8 cellular contexts compared by ENCODE assay signal in genomic region chr22:37519268-37520195, GRCh38. TPM values are rescaled to one million over a fixed set of nuclear protein-coding genes. Genes with fewer than 3 reads are reported as not detected.
A peak's percentile ranks its signal among the peaks of the same experiment; 100 is the strongest.
DNase-seq lines count a peak whose midpoint lies in the region; ATAC-seq, FAIRE-seq and TF ChIP-seq lines count a peak whose summit lies in the region.

CARD10 (minus strand) TSS chr22:37519415; CDS start chr22:37519200, 215 bp downstream.

- ATAC-seq in A549 (peak; percentile 64 to 79), GM21515 (IDR thresholded peaks at IDR 0.05; ENCODE audit: unreplicated experiment) (no peak)
- ATAC-seq in activated T-helper 17 cell treated with anti-CD3 and anti-CD28 coated beads, Interleukin-2, amount 50 U/mL, for 72 hours (replicated peaks): peak; percentile 52

- H3K4me2 ChIP-seq in A549 (peak within 1 kb of the TSS; percentile 100), H9 (ENCODE audit: insufficient read depth, insufficient read length, low read length) (peak within 1 kb of the TSS; percentile 58)

- H3K27me3 ChIP-seq in H9 (ENCODE audit: insufficient read depth, low read length) (no peaks in the 10 kb centered on the region; the same call in 1 of the 2 replicates), cardiac muscle cell (peaks cover 49% of the 10 kb centered on the region), rectal smooth muscle tissue (ENCODE audit: control insufficient read depth, insufficient read depth, low read length) (peaks cover 4% of the 10 kb centered on the region)

- TF ChIP-seq RAD21 in A549 (conservative IDR thresholded peaks at IDR 0.05 in 1 of 2, IDR thresholded peaks at IDR 0.05 in 1 of 2): no peak

- H3K4ac ChIP-seq in H9 (ENCODE audit: low read depth, low read length): no peak within 1 kb of the TSS

- H2BK120ac ChIP-seq in H9 (ENCODE audit: low read depth, low read length, poor library complexity, severe bottlenecking): no peak within 1 kb of the TSS

- peak within 1 kb of the TSS; percentile 65 to 82 for H3K4me3 Mint-ChIP-seq in H9
- H3K4me3 Mint-ChIP-seq in activated T-helper 17 cell treated with anti-CD3 and anti-CD28 coated beads, Interleukin-2, amount 50 U/mL, for 72 hours: peak within 1 kb of the TSS; percentile 76

- no peak within 1 kb of the TSS for H3K18ac ChIP-seq in H9 (ENCODE audit: insufficient read length, low read depth, low read length)

- H3K36me3 Mint-ChIP-seq in H9 (ENCODE audit: insufficient read depth in 1 of 3, low read depth in 3 of 3): peaks cover 0 to 14% (median 6%) of the 10 kb centered on the region in 3 experiments; a peak in 4 of 7 replicates
- peaks cover 6% of the 10 kb centered on the region for H3K36me3 Mint-ChIP-seq in activated T-helper 17 cell treated with anti-CD3 and anti-CD28 coated beads, Interleukin-2, amount 50 U/mL, for 72 hours (ENCODE audit: low read depth)

- H3K79me2 ChIP-seq in H9 (ENCODE audit: insufficient read depth, low read length): no peaks in the 10 kb centered on the region

- no peak within 1 kb of the TSS for H2AK5ac ChIP-seq in H9 (ENCODE audit: insufficient read length, low read length)

- H3K9ac ChIP-seq in H9 (ENCODE audit: extremely low read depth, insufficient read length, low read length): no peak within 1 kb of the TSS
- H3K9ac ChIP-seq in rectal smooth muscle tissue (ENCODE audit: low read length): peak within 1 kb of the TSS; percentile 12

- no peak for FAIRE-seq in A549 (lab: Jason Lieb, UNC)

- H4K20me1 ChIP-seq in H9 (ENCODE audit: control insufficient read depth, insufficient read depth, insufficient read length): no peaks in the 10 kb centered on the region

- no peak within 1 kb of the TSS for H3K56ac ChIP-seq in H9 (ENCODE audit: insufficient read length, low read depth, low read length)

- H4K5ac ChIP-seq in H9 (ENCODE audit: insufficient read length, low read depth, low read length): no peak within 1 kb of the TSS

- DNase-seq in A549 (ENCODE audit: low read depth in 1 of 2, low spot score in 1 of 2) (peak in 1 of 2 experiments; percentile 28), H9 (no peak), cardiac muscle cell (ENCODE audit: low read depth in 1 of 2, low spot score in 1 of 2) (peak; percentile 44 to 49), NCI-H82 treated with DMSO at 0.1 percent for 48 hours (lab: John Stamatoyannopoulos, UW; ENCODE audit: unreplicated experiment) (no peak)
- no peak for DNase-seq in activated effector memory CD4-positive, alpha-beta T cell treated with anti-CD3 and anti-CD28 coated beads, Interleukin-2, amount 50 U/mL, for 16 hours

- CTCF ChIA-PET in A549 (lab: Yijun Ruan, JAX): interaction anchor here (0.7 to 2.2 kb wide), 7 partner anchors 19 to 65 kb away, joined by 3 to 9 read pairs (median 4); no protein-coding TSS in a partner anchor

- POLR2A ChIA-PET in A549 (lab: Yijun Ruan, JAX): interaction anchor here (1.5 kb wide), 1 partner anchor 18 kb away, joined by 6 read pairs; no protein-coding TSS in a partner anchor

- peaks cover 44% of the 10 kb centered on the region for H3K27me3 Mint-ChIP-seq in H9 (ENCODE audit: low read depth)
- peaks cover 34% of the 10 kb centered on the region for H3K27me3 Mint-ChIP-seq in activated T-helper 17 cell treated with anti-CD3 and anti-CD28 coated beads, Interleukin-2, amount 50 U/mL, for 72 hours

- no peak within 1 kb of the TSS for H2BK15ac ChIP-seq in H9 (ENCODE audit: low read depth, low read length)

- 43% methylated on average over 2 of the region's 99 CpGs for WGBS in A549 (ENCODE audit: missing lambda C conversion rate)
- no CpG with 5 or more reads among the region's 99 CpGs for WGBS in H9 (ENCODE audit: extremely low coverage, insufficient read length, low lambda C conversion rate)

- no peak within 1 kb of the TSS for H4K91ac ChIP-seq in H9 (ENCODE audit: insufficient read length, low read depth, low read length)

- no peak within 1 kb of the TSS for H2BK20ac ChIP-seq in H9 (ENCODE audit: low read depth, low read length, poor library complexity, severe bottlenecking)

- no peak for TF ChIP-seq POLR2A in A549 (IDR thresholded peaks at IDR 0.05; ENCODE audit: low read length)

- no peak for TF ChIP-seq CTCF in A549 (IDR thresholded peaks at IDR 0.05)
- TF ChIP-seq CTCF in H9 (conservative IDR thresholded peaks at IDR 0.05): no peak
- no peak for TF ChIP-seq CTCF in cardiac muscle cell (IDR thresholded peaks at IDR 0.05; ENCODE audit: low read depth, low read length)

- H3T11ph ChIP-seq in H9 (ENCODE audit: low read length): no peak within 1 kb of the TSS

- H3K27ac ChIP-seq in A549: peak within 1 kb of the TSS; percentile 90 to 99
- no peak within 1 kb of the TSS for H3K27ac ChIP-seq in H9 (ENCODE audit: insufficient read length, low read depth, low read length)
- no peak within 1 kb of the TSS for H3K27ac ChIP-seq in cardiac muscle cell
- no peak within 1 kb of the TSS for H3K27ac ChIP-seq in rectal smooth muscle tissue (ENCODE audit: low read depth, low read length)

- H2BK5ac ChIP-seq in H9 (ENCODE audit: insufficient read length, low read length): no peak within 1 kb of the TSS

- H3K23ac ChIP-seq in H9 (ENCODE audit: insufficient read length, low read depth, low read length): no peak within 1 kb of the TSS

- peaks cover 4% of the 10 kb centered on the region for H3K23me2 ChIP-seq in H9 (ENCODE audit: insufficient read length, low read depth, low read length, poor library complexity, severe bottlenecking)

- no peak within 1 kb of the TSS for H3K27ac Mint-ChIP-seq in H9
- H3K27ac Mint-ChIP-seq in activated T-helper 17 cell treated with anti-CD3 and anti-CD28 coated beads, Interleukin-2, amount 50 U/mL, for 72 hours: peak within 1 kb of the TSS; percentile 35

- H3K4me3 ChIP-seq in A549: peak within 1 kb of the TSS; percentile 93
- peak within 1 kb of the TSS; percentile 55 for H3K4me3 ChIP-seq in cardiac muscle cell
- peak within 1 kb of the TSS; percentile 69 for H3K4me3 ChIP-seq in rectal smooth muscle tissue (ENCODE audit: low read length)

- H3K14ac ChIP-seq in H9 (ENCODE audit: insufficient read depth, low read length): peak within 1 kb of the TSS; percentile 42; the same call in 1 of the 2 replicates

- no peak for TF ChIP-seq EP300 in A549 (IDR thresholded peaks at IDR 0.05)

- H3K36me3 ChIP-seq in cardiac muscle cell (no peaks in the 10 kb centered on the region), rectal smooth muscle tissue (ENCODE audit: control insufficient read depth, insufficient read depth, low read length) (no peaks in the 10 kb centered on the region)

- H2BK12ac ChIP-seq in H9 (ENCODE audit: insufficient read length, low read depth, low read length): no peak within 1 kb of the TSS

- peaks cover 0 to 4% of the 10 kb centered on the region in 2 experiments; a peak in 2 of 5 replicates for H3K9me3 Mint-ChIP-seq in H9
- H3K9me3 Mint-ChIP-seq in activated T-helper 17 cell treated with anti-CD3 and anti-CD28 coated beads, Interleukin-2, amount 50 U/mL, for 72 hours: no peaks in the 10 kb centered on the region

- H3K9me3 ChIP-seq in A549 (no peaks in the 10 kb centered on the region), H9 (ENCODE audit: control insufficient read depth, low read depth, low read length) (no peaks in the 10 kb centered on the region), cardiac muscle cell (ENCODE audit: low read depth) (no peaks in the 10 kb centered on the region)

- H3K4me1 ChIP-seq in A549: peaks cover 11% of the 10 kb centered on the region
- H3K4me1 ChIP-seq in H9 (ENCODE audit: insufficient read depth, low read length): no peaks in the 10 kb centered on the region; the same call in 1 of the 2 replicates
- H3K4me1 ChIP-seq in cardiac muscle cell (ENCODE audit: low read depth): no peaks in the 10 kb centered on the region
- H3K4me1 ChIP-seq in rectal smooth muscle tissue (ENCODE audit: control insufficient read depth, insufficient read depth, low read length): no peaks in the 10 kb centered on the region

- peaks cover 10 to 16% of the 10 kb centered on the region in 2 experiments for H3K4me1 Mint-ChIP-seq in H9
- H3K4me1 Mint-ChIP-seq in activated T-helper 17 cell treated with anti-CD3 and anti-CD28 coated beads, Interleukin-2, amount 50 U/mL, for 72 hours: peaks cover 5% of the 10 kb centered on the region

- H3K79me1 ChIP-seq in H9 (ENCODE audit: insufficient read depth, low read depth, low read length, poor library complexity, severe bottlenecking): no peaks in the 10 kb centered on the region

- no peak within 1 kb of the TSS for H4K8ac ChIP-seq in H9 (replicated peaks; ENCODE audit: insufficient read length, low read depth, low read length)

- no peak within 1 kb of the TSS for H2AFZ ChIP-seq in H9 (ENCODE audit: low read length)

TF ChIP-seq in A549, 52 proteins besides CTCF, POLR2A, EP300 and RAD21 (continues in another document):
- TF ChIP-seq E2F6 (IDR thresholded peaks at IDR 0.05; ENCODE audit: borderline replicate concordance, low read depth) (peak; percentile 10; the same call in 1 of the 2 replicates), PBX3 (IDR thresholded peaks at IDR 0.05) (no peak), MAX (IDR thresholded peaks at IDR 0.05) (peak; percentile 32; the same call in 1 of the 2 replicates), JUN (IDR thresholded peaks at IDR 0.05) (peak in 1 of 2 experiments; percentile 31; a peak in 1 of 5 replicates)

RNA-seq across cellular contexts. Expression of gene CARD10, which starts in this region (rescaled TPM):
- polyA plus RNA-seq in A549 (2011; rRNA removed) (8.3 and 11.1 TPM in 2 replicates), A549 (2017; fragmentation: RNase III; extraction: RNeasy Plus Mini Kit Qiagen cat#74134 plus additional on column Dnase treatment) (14.1 to 16.1 TPM (median 15.3 TPM) in 3 replicates), cardiac muscle cell (2.1 and 3.9 TPM in 2 replicates)
- 16.0 and 23.0 TPM in 2 replicates for polyA plus RNA-seq in A549 (2012; cell fraction: cytosol; rRNA removed)
- polyA plus RNA-seq in A549 (2012; cell fraction: nucleus; rRNA removed): 52.8 and 67.1 TPM in 2 replicates
- 12.5 and 17.6 TPM in 2 replicates for polyA minus RNA-seq in A549 (2011; rRNA and poly(A)+ RNA removed)
- total RNA-seq in H9 (2021) (17.1 and 17.7 TPM in 2 replicates), cardiac muscle cell (3.3 and 4.5 TPM in 2 replicates)
- total RNA-seq in activated T-helper 17 cell treated with anti-CD3 and anti-CD28 coated beads, Interleukin-2, amount 50 U/mL, for 72 hours: under 1 TPM in 1 of 2 donors, not detected in 1; 0.09 TPM

Comparison
In these comparisons a context has a peak if more than half of its experiments do, and no peak if none do; other contexts are left out.
1. Peak in ATAC-seq in activated T-helper 17 cell treated with anti-CD3 and anti-CD28 coated beads, Interleukin-2, amount 50 U/mL, for 72 hours; RNA of the gene not detected or under 1 TPM.
2. DNase-seq: peak in cardiac muscle cell (2 of 2); none in H9 (single experiment), activated effector memory CD4-positive, alpha-beta T cell treated with anti-CD3 and anti-CD28 coated beads, Interleukin-2, amount 50 U/mL, for 16 hours (single experiment) and NCI-H82 treated with DMSO at 0.1 percent for 48 hours (single experiment).
3. H3K27ac ChIP-seq: peak in A549 (2 of 2); none in H9 (single experiment), cardiac muscle cell (single experiment) and rectal smooth muscle tissue (single experiment).
4. Peak in every context shown above with its lines, with median percentiles within 50 percentile points of each other: H3K4me3 ChIP-seq.